ENCODE assay signal across 10 cellular contexts in the genomic region with DNA sequence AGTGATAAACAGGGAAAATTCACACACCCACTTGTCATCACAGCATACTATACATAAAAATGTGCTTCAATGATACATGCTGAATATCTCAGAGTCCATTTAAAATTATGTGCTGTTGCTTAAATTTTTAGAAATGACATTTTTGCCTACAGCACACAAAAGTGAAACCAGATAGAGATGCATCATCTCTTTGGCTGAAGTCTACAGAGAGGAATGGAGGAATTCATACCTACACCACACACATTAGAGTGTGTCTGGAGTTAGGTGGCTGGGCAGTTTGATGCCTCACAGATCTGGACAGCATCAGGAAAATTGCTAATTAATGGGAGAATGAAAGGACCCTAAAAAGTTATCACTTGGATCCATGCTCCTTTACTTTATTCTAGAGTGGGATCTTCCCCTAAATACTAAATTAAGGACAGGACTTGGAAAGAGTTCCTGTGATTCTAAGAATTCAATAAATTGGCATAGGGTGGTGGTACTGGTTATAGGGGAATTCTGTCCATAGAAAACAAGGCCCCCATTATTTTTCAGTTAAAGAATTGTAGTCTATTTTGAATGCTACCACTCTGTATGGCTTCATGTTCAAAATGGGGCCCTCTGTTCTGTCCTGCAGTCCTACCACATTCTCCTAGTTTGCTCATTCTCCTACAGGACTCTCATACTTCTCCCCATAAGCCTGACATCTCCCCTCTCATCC. TPM values are rescaled to one million over a fixed set of nuclear protein-coding genes. Genes with fewer than 3 reads are reported as not detected.
DNase-seq lines count a peak whose midpoint lies in the region; ATAC-seq and TF ChIP-seq lines count a peak whose summit lies in the region.
"Had no signal": no experiment of that assay in that cellular context is flagged by ENCODE, and none has a peak within 500 bp of the region (broad histone marks: within the 10 kb centered on the region; RNA-seq: fewer than 3 reads in every experiment).

No MANE protein-coding gene starts in this region.

- H3K4me2 ChIP-seq in DND-41 (ENCODE audit: insufficient read depth, low read length) (peak overlapping the region; percentile 71), parathyroid adenoma (ENCODE audit: low read length) (no peak overlapping the region)

- peaks cover 59% of the 10 kb centered on the region for H3K79me2 ChIP-seq in DND-41 (ENCODE audit: insufficient read depth, low read length)
- no peaks in the 10 kb centered on the region for H3K79me2 ChIP-seq in parathyroid adenoma

- H3K27me3 ChIP-seq in DND-41 (ENCODE audit: insufficient read depth, low read length, poor library complexity) (no peaks in the 10 kb centered on the region), parathyroid adenoma (ENCODE audit: control insufficient read depth, insufficient read depth, low read length) (no peaks in the 10 kb centered on the region), ovary (no peaks in the 10 kb centered on the region)
- H3K27me3 ChIP-seq: brain microvascular endothelial cell had no signal

- H2AFZ ChIP-seq in DND-41 (ENCODE audit: low read depth, low read length) (peak overlapping the region; percentile 66), parathyroid adenoma (no peak overlapping the region)

- H4K20me1 ChIP-seq in DND-41 (ENCODE audit: insufficient read depth, low read length) = no peaks in the 10 kb centered on the region

- intact Hi-C loops in ovary (cut with DNase I) = no loop called here

- H3K27me3 Mint-ChIP-seq in chondrocyte (ENCODE audit: low read depth) = no peaks in the 10 kb centered on the region

- H3K36me3 ChIP-seq in DND-41 (ENCODE audit: insufficient read depth, low read length) = peaks cover 33% of the 10 kb centered on the region
- H3K36me3 ChIP-seq in parathyroid adenoma (ENCODE audit: control insufficient read depth, insufficient read depth, low read length) = no peaks in the 10 kb centered on the region
- H3K36me3 ChIP-seq in ovary = no peaks in the 10 kb centered on the region
- H3K36me3 ChIP-seq: brain microvascular endothelial cell had no signal

- H3K27ac ChIP-seq in DND-41 (ENCODE audit: low read length) (peak overlapping the region; percentile 88), coronary artery (peak overlapping the region; percentile 47 to 68), parathyroid adenoma (peak overlapping the region; percentile 47), ovary (peak overlapping the region in 1 of 2 donors; percentile 76)
- H3K27ac ChIP-seq: brain microvascular endothelial cell had no signal

- H3K4me3 Mint-ChIP-seq in chondrocyte (ENCODE audit: unreplicated experiment) = no peak overlapping the region

- peaks cover 6% of the 10 kb centered on the region for H3K36me3 Mint-ChIP-seq in chondrocyte (ENCODE audit: low read depth)

- no peak overlapping the region for H3K27ac Mint-ChIP-seq in chondrocyte (ENCODE audit: unreplicated experiment)

- H3K9me3 Mint-ChIP-seq in chondrocyte (ENCODE audit: low read depth) = peaks cover 5% of the 10 kb centered on the region

- H3K4me3 ChIP-seq in DND-41 (ENCODE audit: low read depth in 1 of 2, low read length in 2 of 2) (peak overlapping the region; percentile 37 to 59; a peak in 3 of 4 replicates), coronary artery (peak overlapping the region; percentile 58), parathyroid adenoma (ENCODE audit: low read depth, low read length) (no peak overlapping the region), ovary (no peak overlapping the region)

- peaks cover 4% of the 10 kb centered on the region for H3K9me3 ChIP-seq in DND-41 (ENCODE audit: insufficient read depth, low read length, severe bottlenecking)
- no peaks in the 10 kb centered on the region for H3K9me3 ChIP-seq in parathyroid adenoma (ENCODE audit: control insufficient read depth, low read length)
- no peaks in the 10 kb centered on the region for H3K9me3 ChIP-seq in ovary

- DNase-seq in DND-41 (no peak), coronary artery (ENCODE audit: low spot score) (no peak), chondrocyte (ENCODE audit: low spot score) (no peak), NCI-H748 treated with DMSO at 0.1 percent for 48 hours (lab: John Stamatoyannopoulos, UW) (no peak), NOMO-1 treated with DMSO at 0.1 percent for 48 hours (lab: John Stamatoyannopoulos, UW; ENCODE audit: unreplicated experiment) (no peak), ovary (no peak)
- DNase-seq: brain microvascular endothelial cell, NCI-H1930 had no signal

- no peak for TF ChIP-seq EP300 in ovary (IDR thresholded peaks at IDR 0.05)

- ATAC-seq in DND-41 (ENCODE audit: insufficient read depth, low read depth) (peak; percentile 21; the same call in 2 of the 3 replicates), HG02852 (IDR thresholded peaks at IDR 0.05; ENCODE audit: unreplicated experiment) (peak; percentile 1)

- H3K9ac ChIP-seq in DND-41 (ENCODE audit: low read depth, low read length) (peak overlapping the region; percentile 65), parathyroid adenoma (no peak overlapping the region)

- TF ChIP-seq CTCF in DND-41 (IDR thresholded peaks at IDR 0.05; ENCODE audit: borderline replicate concordance, extremely low read depth, low read length, poor library complexity, severe bottlenecking) = no peak
- no peak for TF ChIP-seq CTCF in coronary artery (IDR thresholded peaks at IDR 0.05)
- TF ChIP-seq CTCF in parathyroid adenoma (IDR thresholded peaks at IDR 0.05) = no peak
- no peak for TF ChIP-seq CTCF in chondrocyte (IDR thresholded peaks at IDR 0.05)
- TF ChIP-seq CTCF in ovary (IDR thresholded peaks at IDR 0.05) = no peak

- no peaks in the 10 kb centered on the region for H3K4me1 Mint-ChIP-seq in chondrocyte (ENCODE audit: low read depth)

- no peak for TF ChIP-seq POLR2A in ovary (IDR thresholded peaks at IDR 0.05)

- H3K4me1 ChIP-seq in DND-41 (ENCODE audit: insufficient read depth, low read length) = peaks cover 95% of the 10 kb centered on the region
- H3K4me1 ChIP-seq in parathyroid adenoma = no peaks in the 10 kb centered on the region
- H3K4me1 ChIP-seq in ovary (ENCODE audit: insufficient read depth) = peaks cover 6% of the 10 kb centered on the region

RNA-seq across cellular contexts. Expression of gene RCBTB2, which starts 41.3 kb away (rescaled TPM):
- total RNA-seq in chondrocyte (8.6 to 13.3 TPM (median 9.4 TPM) in 3 replicates), ovary (10 to 100 TPM in 5 of 7 donors, 1 to 10 TPM in 2; 8.2 to 22.6 (median 13.9) TPM)
- 10 to 100 TPM; 16.8 to 19.1 TPM for polyA plus RNA-seq in ovary

Comparison
In these comparisons a context has a peak if more than half of its experiments do, and no peak if none do; other contexts are left out.
1. H3K4me3 ChIP-seq: peak in DND-41 (2 of 2) and coronary artery (single experiment); none in parathyroid adenoma (single experiment) and ovary (single experiment).